9 cellular contexts compared by ENCODE assay signal in the genomic region with DNA sequence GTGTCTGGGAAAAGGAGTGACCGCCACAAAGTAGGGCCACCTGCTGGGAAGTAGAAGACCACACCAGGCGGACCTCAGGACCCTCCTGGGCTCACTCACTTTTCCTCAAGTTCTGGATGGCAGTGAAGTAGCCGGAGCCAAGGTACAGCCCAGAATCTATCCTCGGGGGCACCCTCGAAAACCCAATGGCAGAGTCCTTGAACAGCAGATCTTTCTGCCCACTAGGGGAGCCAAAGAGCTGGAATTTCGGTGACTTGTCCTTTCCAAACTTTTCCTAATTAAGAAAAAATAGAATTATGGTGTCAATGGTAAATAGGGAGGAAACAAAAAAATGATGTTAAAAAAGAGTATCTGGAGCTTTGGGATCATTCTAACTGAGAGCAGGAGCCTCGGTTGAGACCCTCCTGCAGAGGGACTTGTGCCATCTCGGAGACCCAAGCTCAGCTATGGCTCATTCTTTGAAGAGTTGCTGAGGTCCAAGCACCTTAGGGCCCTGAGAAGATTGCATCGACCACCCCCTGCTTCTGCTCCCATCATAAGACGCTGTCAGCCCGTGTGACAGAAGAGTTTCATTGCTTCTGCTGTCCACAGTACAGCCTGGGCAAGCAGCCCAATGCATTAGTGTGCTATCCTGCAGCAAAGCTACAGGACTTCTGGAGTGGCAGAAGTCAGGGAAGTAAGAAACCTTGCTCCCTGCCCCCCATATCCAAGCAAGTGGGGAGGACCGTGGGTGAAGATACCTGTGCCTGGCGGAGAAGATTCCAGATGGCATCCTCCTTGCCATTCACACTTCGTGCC. TPM values are rescaled to one million over a fixed set of nuclear protein-coding genes. Genes with fewer than 3 reads are reported as not detected.
DNase-seq lines count a peak whose midpoint lies in the region; ATAC-seq and TF ChIP-seq lines count a peak whose summit lies in the region.
"Had no signal": no experiment of that assay in that cellular context is flagged by ENCODE, and none has a peak within 500 bp of the region (broad histone marks: within the 10 kb centered on the region; RNA-seq: fewer than 3 reads in every experiment).

No MANE protein-coding gene starts in this region.

- H3K36me3 Mint-ChIP-seq in osteocyte (ENCODE audit: unreplicated experiment): no peaks in the 10 kb centered on the region

- peaks cover 56% of the 10 kb centered on the region for H3K27me3 Mint-ChIP-seq in osteocyte (ENCODE audit: unreplicated experiment)

- peak in 53 of 56 donors; percentile 16 to 66 (median 46) for TF ChIP-seq CTCF in dorsolateral prefrontal cortex (IDR thresholded peaks at IDR 0.05 in 54 of 56, conservative IDR thresholded peaks at IDR 0.05 in 2 of 56; ENCODE audit: low read depth in 1 of 56, partially characterized antibody in 56 of 56)
- TF ChIP-seq CTCF in osteocyte (IDR thresholded peaks at IDR 0.05): peak; percentile 57

- no peaks in the 10 kb centered on the region for H3K36me3 ChIP-seq in aorta (ENCODE audit: control insufficient read depth in 1 of 2, insufficient read depth in 2 of 2, low read length in 1 of 2)
- H3K36me3 ChIP-seq in effector memory CD4-positive, alpha-beta T cell (ENCODE audit: control insufficient read depth, insufficient read depth, low read length): no peaks in the 10 kb centered on the region
- H3K36me3 ChIP-seq: MG63 had no signal

- no peak overlapping the region for H3K27ac ChIP-seq in dorsolateral prefrontal cortex
- H3K27ac ChIP-seq in aorta (ENCODE audit: low read depth in 1 of 2, low read length in 2 of 2): no peak overlapping the region
- H3K27ac ChIP-seq in effector memory CD4-positive, alpha-beta T cell (ENCODE audit: insufficient read depth, low read length, poor library complexity, severe bottlenecking): no peak overlapping the region

- H3K4me3 ChIP-seq in dorsolateral prefrontal cortex (no peak overlapping the region), aorta (ENCODE audit: low read length in 2 of 2) (no peak overlapping the region)
- no peak overlapping the region for H3K4me3 ChIP-seq in effector memory CD4-positive, alpha-beta T cell (ENCODE audit: insufficient read depth, low read depth, low read length, poor library complexity, severe bottlenecking)
- H3K4me3 ChIP-seq: MG63 had no signal

- no peak overlapping the region for H3K4me3 Mint-ChIP-seq in osteocyte (ENCODE audit: unreplicated experiment)

- H3K9me3 Mint-ChIP-seq in osteocyte (ENCODE audit: unreplicated experiment): no peaks in the 10 kb centered on the region

- ATAC-seq in aorta (ENCODE audit: low FRiP score): no peak

- intact Hi-C loops in dorsolateral prefrontal cortex (cut with DNase I) (no loop called here), aorta (cut with DNase I) (no loop called here)

- H3K27me3 ChIP-seq in dorsolateral prefrontal cortex (peaks cover 0 to 5% (median 0%) of the 10 kb centered on the region in 45 donors), aorta (ENCODE audit: control insufficient read depth in 1 of 2, insufficient read depth in 2 of 2, low read length in 1 of 2) (no peaks in the 10 kb centered on the region)
- H3K27me3 ChIP-seq in effector memory CD4-positive, alpha-beta T cell (replicated peaks; ENCODE audit: control insufficient read depth, insufficient read depth, low read length, poor library complexity, severe bottlenecking): no peaks in the 10 kb centered on the region
- H3K27me3 ChIP-seq: MG63 had no signal

- H3K9me3 ChIP-seq in aorta (ENCODE audit: control insufficient read depth, low read length): no peaks in the 10 kb centered on the region
- no peaks in the 10 kb centered on the region for H3K9me3 ChIP-seq in effector memory CD4-positive, alpha-beta T cell (ENCODE audit: control insufficient read depth, low read length)
- H3K9me3 ChIP-seq: MG63 had no signal

- H3K4me1 Mint-ChIP-seq in osteocyte (ENCODE audit: unreplicated experiment): no peaks in the 10 kb centered on the region

- 65% methylated on average over 14 of the region's 14 CpGs for WGBS in aorta, 2 donors

- DNase-seq in GM03348 (ENCODE audit: low spot score) (peak; percentile 55), LoVo (ENCODE audit: low spot score) (peak; percentile 9), dorsolateral prefrontal cortex (no peak), osteocyte (ENCODE audit: extremely low spot score, unreplicated experiment) (no peak), aorta (no peak)
- DNase-seq in activated CD4-positive, alpha-beta T cell treated with anti-CD3 and anti-CD28 coated beads for 48 hours: no peak
- DNase-seq in effector memory CD4-positive, alpha-beta T cell: no peak
- DNase-seq: activated CD8-positive, alpha-beta memory T cell treated with anti-CD3 and anti-CD28 coated beads for 24 hours; MG63 had no signal

- no peak overlapping the region for H3K27ac Mint-ChIP-seq in osteocyte (ENCODE audit: unreplicated experiment)

- H3K4me1 ChIP-seq in aorta (ENCODE audit: control insufficient read depth in 1 of 2, insufficient read depth in 2 of 2, low read length in 2 of 2): no peaks in the 10 kb centered on the region
- no peaks in the 10 kb centered on the region for H3K4me1 ChIP-seq in effector memory CD4-positive, alpha-beta T cell (ENCODE audit: control insufficient read depth, insufficient read depth, low read length, poor library complexity, severe bottlenecking)

RNA-seq across cellular contexts. Expression of gene LTF, which starts 14.8 kb away (rescaled TPM):
- total RNA-seq in dorsolateral prefrontal cortex (10 to 100 TPM in 8 of 120 experiments, 1 to 10 TPM in 76, under 1 TPM in 28, not detected in 8; 0.21 to 56.0 (median 2.4) TPM), osteocyte (not detected in 2 replicates), aorta (1 to 10 TPM; 3.2 to 5.5 TPM)
- under 1 TPM; 0.13 to 0.59 TPM for polyA plus RNA-seq in aorta

RNA-seq across cellular contexts. Expression of gene CCRL2, which starts 42.9 kb away (rescaled TPM):
- total RNA-seq in dorsolateral prefrontal cortex (1 to 10 TPM in 56 of 120 experiments, under 1 TPM in 53, not detected in 11; 0.24 to 3.5 (median 1.1) TPM), osteocyte (not detected in 2 replicates), aorta (1 to 10 TPM; 3.1 to 5.1 TPM)
- polyA plus RNA-seq in aorta: 1 to 10 TPM in 1 of 2 donors, under 1 TPM in 1; 0.59 to 1.8 TPM

RNA-seq across cellular contexts. Expression of gene RTP3, which starts 47.8 kb away (rescaled TPM):
- total RNA-seq in dorsolateral prefrontal cortex: not detected
- not detected in 2 replicates for total RNA-seq in osteocyte
- total RNA-seq in aorta: not detected
- not detected for polyA plus RNA-seq in aorta

Comparison
In these comparisons a context has a peak if more than half of its experiments do, and no peak if none do; other contexts are left out.
1. DNase-seq: peak in GM03348 (single experiment) and LoVo (single experiment); none in dorsolateral prefrontal cortex (0 of 10), osteocyte (single experiment), activated CD4-positive, alpha-beta T cell treated with anti-CD3 and anti-CD28 coated beads for 48 hours (single experiment), aorta (0 of 2) and effector memory CD4-positive, alpha-beta T cell (0 of 3).